In genomic region chr15:90959894-90960293, GRCh38 we compare ENCODE assay signal across 1 cellular context.
TF ChIP-seq lines count a peak whose summit lies in the region.

No MANE protein-coding gene starts in this region.

TF ChIP-seq in K562, 482 proteins besides CTCF, POLR2A, EP300 and RAD21:
- no peak for TF ChIP-seq TEAD2 (tag; IDR thresholded peaks at IDR 0.05)
- TF ChIP-seq POLR2G (IDR thresholded peaks at IDR 0.05; ENCODE audit: low read depth, low read length), result peak; percentile 17; the same call in 1 of the 2 replicates
- no peak for TF ChIP-seq ZBTB43 (CRISPR knock-in tag; IDR thresholded peaks at IDR 0.05)
TF ChIP-seq in K562: peak in this region for 1.
